ENCODE assay signal across 2 cellular contexts in genomic region chr16:46687486-46687885, GRCh38.
TF ChIP-seq lines count a peak whose summit lies in the region.

No MANE protein-coding gene starts in this region.

TF ChIP-seq in A549, 52 proteins besides CTCF, POLR2A, EP300 and RAD21 (continued from another document):
- TF ChIP-seq HMGXB4 (CRISPR knock-in tag; IDR thresholded peaks at IDR 0.05; ENCODE audit: borderline replicate concordance) (no peak), RNF2 (IDR thresholded peaks at IDR 0.05; ENCODE audit: borderline replicate concordance, low read depth) (no peak), ATOH8 (CRISPR knock-in tag; IDR thresholded peaks at IDR 0.05; ENCODE audit: low read depth) (no peak), RFX5 (IDR thresholded peaks at IDR 0.05) (no peak), HOXB5 (CRISPR knock-in tag; IDR thresholded peaks at IDR 0.05) (no peak), FOXS1 (CRISPR knock-in tag; IDR thresholded peaks at IDR 0.05) (no peak), FOSB (CRISPR knock-in tag; IDR thresholded peaks at IDR 0.05) (no peak), PBX3 (IDR thresholded peaks at IDR 0.05) (no peak), TFCP2L1 (CRISPR knock-in tag; IDR thresholded peaks at IDR 0.05) (no peak)

TF ChIP-seq in HCT116, 20 proteins besides CTCF, POLR2A, EP300 and RAD21 (continued from another document):
- TF ChIP-seq ZBTB33 (IDR thresholded peaks at IDR 0.05; ENCODE audit: extremely low read depth, insufficient replicate concordance, low read length) (no peak), REST (IDR thresholded peaks at IDR 0.05; ENCODE audit: low read depth) (no peak)
